1 cellular context compared by ENCODE assay signal in the genomic region with DNA sequence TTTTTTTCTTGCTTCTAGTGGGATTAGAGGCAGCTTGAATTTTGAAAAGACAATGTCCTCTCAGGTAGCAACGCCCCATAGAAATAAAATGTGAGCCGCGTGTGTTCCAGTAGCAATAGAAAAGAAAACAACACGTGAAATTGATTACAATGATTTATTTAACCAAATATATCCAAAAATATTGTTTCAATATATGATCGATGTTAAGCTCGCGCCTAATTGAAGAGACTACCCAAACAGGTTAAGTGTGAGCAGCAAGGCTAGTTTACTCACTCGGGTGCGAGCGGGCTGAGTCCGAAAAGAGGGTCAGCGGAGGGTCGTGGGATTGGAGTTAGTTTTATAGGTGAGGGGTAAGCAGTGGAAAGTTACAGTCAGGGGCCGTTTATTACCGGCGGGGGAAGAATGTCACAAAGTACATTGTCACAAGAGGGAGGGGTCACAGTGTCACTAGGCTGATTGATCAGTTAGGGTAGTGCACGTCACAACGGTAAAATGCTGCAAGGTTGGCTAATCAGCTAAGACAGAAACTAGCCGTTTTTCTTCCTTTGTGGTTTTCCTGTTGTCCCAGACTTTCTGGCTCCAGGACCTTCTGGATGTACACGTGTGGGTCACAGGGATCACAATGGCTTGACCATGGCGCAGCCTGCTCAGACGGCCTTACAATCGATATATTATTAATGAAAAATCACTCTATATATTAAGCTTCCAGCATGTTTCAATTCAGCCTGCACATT.
A peak's percentile ranks its signal among the peaks of the same experiment; 100 is the strongest.
TF ChIP-seq lines count a peak whose summit lies in the region.

No MANE protein-coding gene starts in this region.

TF ChIP-seq in HepG2, 621 proteins besides CTCF, POLR2A, EP300 and RAD21 (continued from another document and continues in another):
- TF ChIP-seq, protein P1, sequence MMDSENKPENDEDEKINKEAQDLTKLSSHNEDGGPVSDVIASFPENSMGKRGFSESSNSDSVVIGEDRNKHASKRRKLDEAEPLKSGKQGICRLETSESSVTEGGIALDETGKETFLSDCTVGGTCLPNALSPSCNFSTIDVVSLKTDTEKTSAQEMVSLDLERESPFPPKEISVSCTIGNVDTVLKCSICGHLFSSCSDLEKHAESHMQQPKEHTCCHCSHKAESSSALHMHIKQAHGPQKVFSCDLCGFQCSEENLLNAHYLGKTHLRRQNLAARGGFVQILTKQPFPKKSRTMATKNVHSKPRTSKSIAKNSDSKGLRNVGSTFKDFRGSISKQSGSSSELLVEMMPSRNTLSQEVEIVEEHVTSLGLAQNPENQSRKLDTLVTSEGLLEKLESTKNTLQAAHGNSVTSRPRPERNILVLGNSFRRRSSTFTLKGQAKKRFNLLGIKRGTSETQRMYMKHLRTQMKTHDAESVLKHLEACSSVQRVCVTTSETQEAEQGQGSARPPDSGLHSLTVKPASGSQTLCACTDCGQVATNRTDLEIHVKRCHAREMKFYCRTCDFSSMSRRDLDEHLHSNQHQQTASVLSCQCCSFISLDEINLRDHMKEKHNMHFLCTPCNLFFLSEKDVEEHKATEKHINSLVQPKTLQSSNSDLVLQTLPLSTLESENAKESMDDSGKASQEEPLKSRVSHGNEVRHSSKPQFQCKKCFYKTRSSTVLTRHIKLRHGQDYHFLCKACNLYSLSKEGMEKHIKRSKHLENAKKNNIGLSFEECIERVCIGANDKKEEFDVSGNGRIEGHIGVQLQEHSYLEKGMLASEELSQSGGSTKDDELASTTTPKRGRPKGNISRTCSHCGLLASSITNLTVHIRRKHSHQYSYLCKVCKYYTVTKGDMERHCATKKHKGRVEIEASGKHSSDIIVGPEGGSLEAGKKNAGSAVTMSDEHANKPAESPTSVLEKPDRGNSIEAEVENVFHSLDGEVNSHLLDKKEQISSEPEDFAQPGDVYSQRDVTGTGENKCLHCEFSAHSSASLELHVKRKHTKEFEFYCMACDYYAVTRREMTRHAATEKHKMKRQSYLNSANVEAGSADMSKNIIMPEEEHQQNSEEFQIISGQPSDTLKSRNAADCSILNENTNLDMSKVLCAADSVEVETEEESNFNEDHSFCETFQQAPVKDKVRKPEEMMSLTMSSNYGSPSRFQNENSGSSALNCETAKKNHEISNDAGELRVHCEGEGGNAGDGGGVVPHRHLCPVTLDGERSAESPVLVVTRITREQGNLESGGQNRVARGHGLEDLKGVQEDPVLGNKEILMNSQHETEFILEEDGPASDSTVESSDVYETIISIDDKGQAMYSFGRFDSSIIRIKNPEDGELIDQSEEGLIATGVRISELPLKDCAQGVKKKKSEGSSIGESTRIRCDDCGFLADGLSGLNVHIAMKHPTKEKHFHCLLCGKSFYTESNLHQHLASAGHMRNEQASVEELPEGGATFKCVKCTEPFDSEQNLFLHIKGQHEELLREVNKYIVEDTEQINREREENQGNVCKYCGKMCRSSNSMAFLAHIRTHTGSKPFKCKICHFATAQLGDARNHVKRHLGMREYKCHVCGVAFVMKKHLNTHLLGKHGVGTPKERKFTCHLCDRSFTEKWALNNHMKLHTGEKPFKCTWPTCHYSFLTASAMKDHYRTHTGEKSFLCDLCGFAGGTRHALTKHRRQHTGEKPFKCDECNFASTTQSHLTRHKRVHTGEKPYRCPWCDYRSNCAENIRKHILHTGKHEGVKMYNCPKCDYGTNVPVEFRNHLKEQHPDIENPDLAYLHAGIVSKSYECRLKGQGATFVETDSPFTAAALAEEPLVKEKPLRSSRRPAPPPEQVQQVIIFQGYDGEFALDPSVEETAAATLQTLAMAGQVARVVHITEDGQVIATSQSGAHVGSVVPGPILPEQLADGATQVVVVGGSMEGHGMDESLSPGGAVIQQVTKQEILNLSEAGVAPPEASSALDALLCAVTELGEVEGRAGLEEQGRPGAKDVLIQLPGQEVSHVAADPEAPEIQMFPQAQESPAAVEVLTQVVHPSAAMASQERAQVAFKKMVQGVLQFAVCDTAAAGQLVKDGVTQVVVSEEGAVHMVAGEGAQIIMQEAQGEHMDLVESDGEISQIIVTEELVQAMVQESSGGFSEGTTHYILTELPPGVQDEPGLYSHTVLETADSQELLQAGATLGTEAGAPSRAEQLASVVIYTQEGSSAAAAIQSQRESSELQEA (CRISPR knock-in tag; IDR thresholded peaks at IDR 0.05; ENCODE audit: not compliant biosample characterization): no peak
- peak; percentile 52; the same call in 1 of the 2 replicates for TF ChIP-seq NFIC (IDR thresholded peaks at IDR 0.05; ENCODE audit: low read length)
- no peak for TF ChIP-seq ZBTB3 (CRISPR knock-in tag; IDR thresholded peaks at IDR 0.05; ENCODE audit: borderline replicate concordance, low read depth)
- TF ChIP-seq CEBPB (IDR thresholded peaks at IDR 0.05; ENCODE audit: borderline replicate concordance, low read depth, low read length): peak; percentile 59
- TF ChIP-seq, protein P2, sequence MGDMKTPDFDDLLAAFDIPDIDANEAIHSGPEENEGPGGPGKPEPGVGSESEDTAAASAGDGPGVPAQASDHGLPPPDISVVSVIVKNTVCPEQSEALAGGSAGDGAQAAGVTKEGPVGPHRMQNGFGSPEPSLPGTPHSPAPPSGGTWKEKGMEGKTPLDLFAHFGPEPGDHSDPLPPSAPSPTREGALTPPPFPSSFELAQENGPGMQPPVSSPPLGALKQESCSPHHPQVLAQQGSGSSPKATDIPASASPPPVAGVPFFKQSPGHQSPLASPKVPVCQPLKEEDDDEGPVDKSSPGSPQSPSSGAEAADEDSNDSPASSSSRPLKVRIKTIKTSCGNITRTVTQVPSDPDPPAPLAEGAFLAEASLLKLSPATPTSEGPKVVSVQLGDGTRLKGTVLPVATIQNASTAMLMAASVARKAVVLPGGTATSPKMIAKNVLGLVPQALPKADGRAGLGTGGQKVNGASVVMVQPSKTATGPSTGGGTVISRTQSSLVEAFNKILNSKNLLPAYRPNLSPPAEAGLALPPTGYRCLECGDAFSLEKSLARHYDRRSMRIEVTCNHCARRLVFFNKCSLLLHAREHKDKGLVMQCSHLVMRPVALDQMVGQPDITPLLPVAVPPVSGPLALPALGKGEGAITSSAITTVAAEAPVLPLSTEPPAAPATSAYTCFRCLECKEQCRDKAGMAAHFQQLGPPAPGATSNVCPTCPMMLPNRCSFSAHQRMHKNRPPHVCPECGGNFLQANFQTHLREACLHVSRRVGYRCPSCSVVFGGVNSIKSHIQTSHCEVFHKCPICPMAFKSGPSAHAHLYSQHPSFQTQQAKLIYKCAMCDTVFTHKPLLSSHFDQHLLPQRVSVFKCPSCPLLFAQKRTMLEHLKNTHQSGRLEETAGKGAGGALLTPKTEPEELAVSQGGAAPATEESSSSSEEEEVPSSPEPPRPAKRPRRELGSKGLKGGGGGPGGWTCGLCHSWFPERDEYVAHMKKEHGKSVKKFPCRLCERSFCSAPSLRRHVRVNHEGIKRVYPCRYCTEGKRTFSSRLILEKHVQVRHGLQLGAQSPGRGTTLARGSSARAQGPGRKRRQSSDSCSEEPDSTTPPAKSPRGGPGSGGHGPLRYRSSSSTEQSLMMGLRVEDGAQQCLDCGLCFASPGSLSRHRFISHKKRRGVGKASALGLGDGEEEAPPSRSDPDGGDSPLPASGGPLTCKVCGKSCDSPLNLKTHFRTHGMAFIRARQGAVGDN (CRISPR knock-in tag; IDR thresholded peaks at IDR 0.05): no peak
- TF ChIP-seq ZNF749 (CRISPR knock-in tag; IDR thresholded peaks at IDR 0.05; ENCODE audit: borderline replicate concordance): no peak
- TF ChIP-seq NCOR1 (IDR thresholded peaks at IDR 0.05; ENCODE audit: borderline replicate concordance, low read length): no peak; the same call in 1 of the 2 replicates
- TF ChIP-seq SMAD3 (CRISPR knock-in tag; IDR thresholded peaks at IDR 0.05): 0 out of 2 replicates have a peak, but pooled peaks have one; percentile 31
- no peak for TF ChIP-seq ZNF589 (CRISPR knock-in tag; conservative IDR thresholded peaks at IDR 0.05)
- peak; percentile 41; the same call in 1 of the 2 replicates for TF ChIP-seq ZNF614 (CRISPR knock-in tag; IDR thresholded peaks at IDR 0.05; ENCODE audit: borderline replicate concordance)
- TF ChIP-seq CC2D1A (CRISPR knock-in tag; IDR thresholded peaks at IDR 0.05): no peak
- TF ChIP-seq ZNF44 (CRISPR knock-in tag; IDR thresholded peaks at IDR 0.05): no peak
- TF ChIP-seq, protein P3, sequence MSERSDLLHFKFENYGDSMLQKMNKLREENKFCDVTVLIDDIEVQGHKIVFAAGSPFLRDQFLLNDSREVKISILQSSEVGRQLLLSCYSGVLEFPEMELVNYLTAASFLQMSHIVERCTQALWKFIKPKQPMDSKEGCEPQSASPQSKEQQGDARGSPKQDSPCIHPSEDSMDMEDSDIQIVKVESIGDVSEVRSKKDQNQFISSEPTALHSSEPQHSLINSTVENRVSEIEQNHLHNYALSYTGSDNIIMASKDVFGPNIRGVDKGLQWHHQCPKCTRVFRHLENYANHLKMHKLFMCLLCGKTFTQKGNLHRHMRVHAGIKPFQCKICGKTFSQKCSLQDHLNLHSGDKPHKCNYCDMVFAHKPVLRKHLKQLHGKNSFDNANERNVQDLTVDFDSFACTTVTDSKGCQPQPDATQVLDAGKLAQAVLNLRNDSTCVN (CRISPR knock-in tag; IDR thresholded peaks at IDR 0.05; ENCODE audit: borderline replicate concordance): peak; percentile 89
- 0 out of 2 replicates have a peak, but pooled peaks have one; percentile 1 for TF ChIP-seq ZNF607 (CRISPR knock-in tag; IDR thresholded peaks at IDR 0.05; ENCODE audit: borderline replicate concordance)
- TF ChIP-seq SIN3A (IDR thresholded peaks at IDR 0.05; ENCODE audit: borderline replicate concordance, low read depth, low read length): peak; percentile 55; the same call in 1 of the 2 replicates
- no peak for TF ChIP-seq FIP1L1 (IDR thresholded peaks at IDR 0.05; ENCODE audit: borderline replicate concordance, insufficient read depth, low read depth, low read length)
- TF ChIP-seq, protein P4, sequence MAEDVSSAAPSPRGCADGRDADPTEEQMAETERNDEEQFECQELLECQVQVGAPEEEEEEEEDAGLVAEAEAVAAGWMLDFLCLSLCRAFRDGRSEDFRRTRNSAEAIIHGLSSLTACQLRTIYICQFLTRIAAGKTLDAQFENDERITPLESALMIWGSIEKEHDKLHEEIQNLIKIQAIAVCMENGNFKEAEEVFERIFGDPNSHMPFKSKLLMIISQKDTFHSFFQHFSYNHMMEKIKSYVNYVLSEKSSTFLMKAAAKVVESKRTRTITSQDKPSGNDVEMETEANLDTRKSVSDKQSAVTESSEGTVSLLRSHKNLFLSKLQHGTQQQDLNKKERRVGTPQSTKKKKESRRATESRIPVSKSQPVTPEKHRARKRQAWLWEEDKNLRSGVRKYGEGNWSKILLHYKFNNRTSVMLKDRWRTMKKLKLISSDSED (CRISPR knock-in tag; IDR thresholded peaks at IDR 0.05): no peak
- TF ChIP-seq SETDB1 (CRISPR knock-in tag; IDR thresholded peaks at IDR 0.05; ENCODE audit: borderline replicate concordance): no peak
- TF ChIP-seq ZBTB7B (CRISPR knock-in tag; IDR thresholded peaks at IDR 0.05): peak; percentile 38; the same call in 1 of the 2 replicates
- TF ChIP-seq NR2F2 (IDR thresholded peaks at IDR 0.05; ENCODE audit: borderline replicate concordance, low read depth): peak; percentile 45; the same call in 1 of the 2 replicates
- peak; percentile 41; the same call in 1 of the 2 replicates for TF ChIP-seq FOXA3 (CRISPR knock-in tag; IDR thresholded peaks at IDR 0.05)
- no peak for TF ChIP-seq MLLT10 (CRISPR knock-in tag; IDR thresholded peaks at IDR 0.05)
- TF ChIP-seq, protein P5, sequence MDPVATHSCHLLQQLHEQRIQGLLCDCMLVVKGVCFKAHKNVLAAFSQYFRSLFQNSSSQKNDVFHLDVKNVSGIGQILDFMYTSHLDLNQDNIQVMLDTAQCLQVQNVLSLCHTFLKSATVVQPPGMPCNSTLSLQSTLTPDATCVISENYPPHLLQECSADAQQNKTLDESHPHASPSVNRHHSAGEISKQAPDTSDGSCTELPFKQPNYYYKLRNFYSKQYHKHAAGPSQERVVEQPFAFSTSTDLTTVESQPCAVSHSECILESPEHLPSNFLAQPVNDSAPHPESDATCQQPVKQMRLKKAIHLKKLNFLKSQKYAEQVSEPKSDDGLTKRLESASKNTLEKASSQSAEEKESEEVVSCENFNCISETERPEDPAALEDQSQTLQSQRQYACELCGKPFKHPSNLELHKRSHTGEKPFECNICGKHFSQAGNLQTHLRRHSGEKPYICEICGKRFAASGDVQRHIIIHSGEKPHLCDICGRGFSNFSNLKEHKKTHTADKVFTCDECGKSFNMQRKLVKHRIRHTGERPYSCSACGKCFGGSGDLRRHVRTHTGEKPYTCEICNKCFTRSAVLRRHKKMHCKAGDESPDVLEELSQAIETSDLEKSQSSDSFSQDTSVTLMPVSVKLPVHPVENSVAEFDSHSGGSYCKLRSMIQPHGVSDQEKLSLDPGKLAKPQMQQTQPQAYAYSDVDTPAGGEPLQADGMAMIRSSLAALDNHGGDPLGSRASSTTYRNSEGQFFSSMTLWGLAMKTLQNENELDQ (CRISPR knock-in tag; IDR thresholded peaks at IDR 0.05; ENCODE audit: borderline replicate concordance): no peak
- TF ChIP-seq SCMH1 (CRISPR knock-in tag; IDR thresholded peaks at IDR 0.05; ENCODE audit: borderline replicate concordance): no peak
- TF ChIP-seq FOXA1 (IDR thresholded peaks at IDR 0.05): no peak
- 0 out of 2 replicates have a peak, but pooled peaks have one; percentile 44 for TF ChIP-seq FOXA1 (CRISPR knock-in tag; IDR thresholded peaks at IDR 0.05)
- TF ChIP-seq, protein P6, sequence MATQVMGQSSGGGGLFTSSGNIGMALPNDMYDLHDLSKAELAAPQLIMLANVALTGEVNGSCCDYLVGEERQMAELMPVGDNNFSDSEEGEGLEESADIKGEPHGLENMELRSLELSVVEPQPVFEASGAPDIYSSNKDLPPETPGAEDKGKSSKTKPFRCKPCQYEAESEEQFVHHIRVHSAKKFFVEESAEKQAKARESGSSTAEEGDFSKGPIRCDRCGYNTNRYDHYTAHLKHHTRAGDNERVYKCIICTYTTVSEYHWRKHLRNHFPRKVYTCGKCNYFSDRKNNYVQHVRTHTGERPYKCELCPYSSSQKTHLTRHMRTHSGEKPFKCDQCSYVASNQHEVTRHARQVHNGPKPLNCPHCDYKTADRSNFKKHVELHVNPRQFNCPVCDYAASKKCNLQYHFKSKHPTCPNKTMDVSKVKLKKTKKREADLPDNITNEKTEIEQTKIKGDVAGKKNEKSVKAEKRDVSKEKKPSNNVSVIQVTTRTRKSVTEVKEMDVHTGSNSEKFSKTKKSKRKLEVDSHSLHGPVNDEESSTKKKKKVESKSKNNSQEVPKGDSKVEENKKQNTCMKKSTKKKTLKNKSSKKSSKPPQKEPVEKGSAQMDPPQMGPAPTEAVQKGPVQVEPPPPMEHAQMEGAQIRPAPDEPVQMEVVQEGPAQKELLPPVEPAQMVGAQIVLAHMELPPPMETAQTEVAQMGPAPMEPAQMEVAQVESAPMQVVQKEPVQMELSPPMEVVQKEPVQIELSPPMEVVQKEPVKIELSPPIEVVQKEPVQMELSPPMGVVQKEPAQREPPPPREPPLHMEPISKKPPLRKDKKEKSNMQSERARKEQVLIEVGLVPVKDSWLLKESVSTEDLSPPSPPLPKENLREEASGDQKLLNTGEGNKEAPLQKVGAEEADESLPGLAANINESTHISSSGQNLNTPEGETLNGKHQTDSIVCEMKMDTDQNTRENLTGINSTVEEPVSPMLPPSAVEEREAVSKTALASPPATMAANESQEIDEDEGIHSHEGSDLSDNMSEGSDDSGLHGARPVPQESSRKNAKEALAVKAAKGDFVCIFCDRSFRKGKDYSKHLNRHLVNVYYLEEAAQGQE (IDR thresholded peaks at IDR 0.05; ENCODE audit: borderline replicate concordance in 1 of 2, low read depth in 1 of 2, low read length in 2 of 2): no peak; a peak in 1 of 4 replicates
- TF ChIP-seq HIVEP1 (CRISPR knock-in tag; IDR thresholded peaks at IDR 0.05): no peak
- TF ChIP-seq MEIS1 (CRISPR knock-in tag; IDR thresholded peaks at IDR 0.05; ENCODE audit: borderline replicate concordance): no peak; the same call in 1 of the 2 replicates
- no peak for TF ChIP-seq GPN1 (CRISPR knock-in tag; IDR thresholded peaks at IDR 0.05; ENCODE audit: borderline replicate concordance)
- peak; percentile 80 for TF ChIP-seq SAP130 (CRISPR knock-in tag; IDR thresholded peaks at IDR 0.05; ENCODE audit: low read depth)
- TF ChIP-seq NFE2L1 (CRISPR knock-in tag; IDR thresholded peaks at IDR 0.05; ENCODE audit: borderline replicate concordance): no peak
- TF ChIP-seq ZNF878 (CRISPR knock-in tag; IDR thresholded peaks at IDR 0.05): no peak
- TF ChIP-seq FOSL1 (CRISPR knock-in tag; IDR thresholded peaks at IDR 0.05; ENCODE audit: borderline replicate concordance): no peak
